ENCODE assay signal across 9 cellular contexts in genomic region chr1:224644553-224645154, GRCh38. TPM values are rescaled to one million over a fixed set of nuclear protein-coding genes. Genes with fewer than 3 reads are reported as not detected.
DNase-seq lines count a peak whose midpoint lies in the region; ATAC-seq and TF ChIP-seq lines count a peak whose summit lies in the region.
"Had no signal": no experiment of that assay in that cellular context is flagged by ENCODE, and none has a peak within 500 bp of the region (broad histone marks: within the 10 kb centered on the region; RNA-seq: fewer than 3 reads in every experiment).

No MANE protein-coding gene starts in this region.

- H3K27ac ChIP-seq in DND-41 (ENCODE audit: low read length): peak overlapping the region; percentile 46
- no peak overlapping the region for H3K27ac ChIP-seq in hepatocyte

- H3K9me2 ChIP-seq in hepatocyte (replicated peaks; ENCODE audit: insufficient read depth): no peaks in the 10 kb centered on the region

- no peaks in the 10 kb centered on the region for H3K27me3 Mint-ChIP-seq in activated naive CD8-positive, alpha-beta T cell treated with anti-CD3 and anti-CD28 coated beads, Interleukin-2, amount 10 ng/mL, durations not matched to agents 7 days and 5 days

- POLR2A ChIA-PET in activated naive CD8-positive, alpha-beta T cell treated with anti-CD3 and anti-CD28 coated beads, Interleukin-2, amount 10 ng/mL, durations not matched to agents 7 days and 5 days (lab: Charles Lee): no interaction called here

- H2AFZ ChIP-seq in DND-41 (ENCODE audit: low read depth, low read length) (peak overlapping the region; percentile 33; the same call in 1 of the 2 replicates), hepatocyte (no peak overlapping the region)

- no peak overlapping the region for H3K9ac ChIP-seq in DND-41 (ENCODE audit: low read depth, low read length)

- H3K9me3 Mint-ChIP-seq in activated naive CD8-positive, alpha-beta T cell treated with anti-CD3 and anti-CD28 coated beads, Interleukin-2, amount 10 ng/mL, durations not matched to agents 7 days and 5 days: no peaks in the 10 kb centered on the region
- H3K9me3 Mint-ChIP-seq: dendritic cell treated with granulocyte-macrophage colony-stimulating factor and Interleukin-4, amounts not matched to agents 40 ng/mL and 50 ng/mL, for 4 days had no signal

- peaks cover 8% of the 10 kb centered on the region; the same call in 1 of the 2 replicates for H3K36me3 ChIP-seq in DND-41 (ENCODE audit: insufficient read depth, low read length)
- no peaks in the 10 kb centered on the region for H3K36me3 ChIP-seq in hepatocyte (replicated peaks; ENCODE audit: insufficient read depth, low read depth)

- H3K4me1 ChIP-seq in DND-41 (ENCODE audit: insufficient read depth, low read length) (peaks cover 4% of the 10 kb centered on the region), hepatocyte (ENCODE audit: insufficient read depth) (peaks cover 2% of the 10 kb centered on the region)

- peaks cover 8% of the 10 kb centered on the region; the same call in 1 of the 2 replicates for H3K79me2 ChIP-seq in DND-41 (ENCODE audit: insufficient read depth, low read length)
- H3K79me2 ChIP-seq in hepatocyte: no peaks in the 10 kb centered on the region

- H4K20me1 ChIP-seq in DND-41 (ENCODE audit: insufficient read depth, low read length) (peaks cover 2% of the 10 kb centered on the region; the same call in 1 of the 2 replicates), hepatocyte (ENCODE audit: insufficient read depth, poor library complexity, severe bottlenecking) (no peaks in the 10 kb centered on the region)

- ATAC-seq in DND-41 (ENCODE audit: insufficient read depth, low read depth): peak; percentile 93
- peak; percentile 66 for ATAC-seq in GM21529 (IDR thresholded peaks at IDR 0.05; ENCODE audit: unreplicated experiment)
- peak; percentile 74 for ATAC-seq in activated naive CD8-positive, alpha-beta T cell treated with anti-CD3 and anti-CD28 coated beads, Interleukin-2, amount 10 ng/mL, durations not matched to agents 7 days and 5 days (ENCODE audit: low read depth)
- ATAC-seq in HG02571 (IDR thresholded peaks at IDR 0.05; ENCODE audit: unreplicated experiment): no peak

- 40% methylated on average over 5 of the region's 5 CpGs for WGBS in hepatocyte (ENCODE audit: low lambda C conversion rate, missing lambda C conversion rate)

- no peaks in the 10 kb centered on the region for H3K9me3 ChIP-seq in DND-41 (ENCODE audit: insufficient read depth, low read length, severe bottlenecking)
- H3K9me3 ChIP-seq in hepatocyte (ENCODE audit: low read depth): no peaks in the 10 kb centered on the region

- DNase-seq in DND-41 (peak; percentile 82), SW480 (ENCODE audit: low spot score) (peak; percentile 43), hepatocyte (ENCODE audit: low spot score) (peak; percentile 73)
- peak; percentile 50 for DNase-seq in activated naive CD8-positive, alpha-beta T cell treated with anti-CD3 and anti-CD28 coated beads, Interleukin-2, amount 10 ng/mL, durations not matched to agents 7 days and 5 days
- DNase-seq in stimulated activated CD4-positive, alpha-beta T cell treated with anti-CD3 and anti-CD28 coated beads, Interleukin-12 subunit alpha, Interleukin-12 subunit beta, amount 100 ng/mL, for 24 hours (ENCODE audit: low read depth in 2 of 2): peak; percentile 7 to 46

- H3K4me3 ChIP-seq in DND-41 (ENCODE audit: low read depth in 1 of 2, low read length in 2 of 2) (no peak overlapping the region), hepatocyte (no peak overlapping the region)

- TF ChIP-seq CTCF in DND-41 (IDR thresholded peaks at IDR 0.05; ENCODE audit: borderline replicate concordance, extremely low read depth, low read length, poor library complexity, severe bottlenecking) (peak; percentile 95), LNCAP (IDR thresholded peaks at IDR 0.05) (peak; percentile 98), hepatocyte (IDR thresholded peaks at IDR 0.05; ENCODE audit: poor library complexity) (peak; percentile 77)

- H3K4me2 ChIP-seq in DND-41 (ENCODE audit: insufficient read depth, low read length): no peak overlapping the region
- H3K4me2 ChIP-seq in hepatocyte: no peak overlapping the region

- H3K4me1 Mint-ChIP-seq in activated naive CD8-positive, alpha-beta T cell treated with anti-CD3 and anti-CD28 coated beads, Interleukin-2, amount 10 ng/mL, durations not matched to agents 7 days and 5 days: no peaks in the 10 kb centered on the region

- H3K27me3 ChIP-seq in DND-41 (ENCODE audit: insufficient read depth, low read length, poor library complexity) (no peaks in the 10 kb centered on the region), hepatocyte (no peaks in the 10 kb centered on the region)

- no peak overlapping the region for H3K27ac Mint-ChIP-seq in activated naive CD8-positive, alpha-beta T cell treated with anti-CD3 and anti-CD28 coated beads, Interleukin-2, amount 10 ng/mL, durations not matched to agents 7 days and 5 days
- H3K27ac Mint-ChIP-seq: dendritic cell treated with granulocyte-macrophage colony-stimulating factor and Interleukin-4, amounts not matched to agents 40 ng/mL and 50 ng/mL, for 4 days had no signal

- no peaks in the 10 kb centered on the region for H3K36me3 Mint-ChIP-seq in activated naive CD8-positive, alpha-beta T cell treated with anti-CD3 and anti-CD28 coated beads, Interleukin-2, amount 10 ng/mL, durations not matched to agents 7 days and 5 days

- H3K4me3 Mint-ChIP-seq in activated naive CD8-positive, alpha-beta T cell treated with anti-CD3 and anti-CD28 coated beads, Interleukin-2, amount 10 ng/mL, durations not matched to agents 7 days and 5 days: no peak overlapping the region
- H3K4me3 Mint-ChIP-seq: dendritic cell treated with granulocyte-macrophage colony-stimulating factor and Interleukin-4, amounts not matched to agents 40 ng/mL and 50 ng/mL, for 4 days had no signal

RNA-seq across cellular contexts. Expression of gene CNIH3, which starts 28.5 kb away (rescaled TPM):
- 1 to 10 TPM; 1.6 to 2.2 TPM for total RNA-seq in activated naive CD8-positive, alpha-beta T cell treated with anti-CD3 and anti-CD28 coated beads, Interleukin-2, amount 10 ng/mL, durations not matched to agents 7 days and 5 days
- 2.8 and 9.6 TPM in 2 replicates for total RNA-seq in hepatocyte
- polyA plus RNA-seq in hepatocyte: 2.1 and 3.5 TPM in 2 replicates

Comparison
In these comparisons a context has a peak if more than half of its experiments do, and no peak if none do; other contexts are left out.
1. DNase-seq: peak in every context shown above with its lines; median percentile 82 in DND-41; 73 in hepatocyte; 50 in activated naive CD8-positive, alpha-beta T cell treated with anti-CD3 and anti-CD28 coated beads, Interleukin-2, amount 10 ng/mL, durations not matched to agents 7 days and 5 days; 43 in SW480; 26 in stimulated activated CD4-positive, alpha-beta T cell treated with anti-CD3 and anti-CD28 coated beads, Interleukin-12 subunit alpha, Interleukin-12 subunit beta, amount 100 ng/mL, for 24 hours.